In the genomic region with DNA sequence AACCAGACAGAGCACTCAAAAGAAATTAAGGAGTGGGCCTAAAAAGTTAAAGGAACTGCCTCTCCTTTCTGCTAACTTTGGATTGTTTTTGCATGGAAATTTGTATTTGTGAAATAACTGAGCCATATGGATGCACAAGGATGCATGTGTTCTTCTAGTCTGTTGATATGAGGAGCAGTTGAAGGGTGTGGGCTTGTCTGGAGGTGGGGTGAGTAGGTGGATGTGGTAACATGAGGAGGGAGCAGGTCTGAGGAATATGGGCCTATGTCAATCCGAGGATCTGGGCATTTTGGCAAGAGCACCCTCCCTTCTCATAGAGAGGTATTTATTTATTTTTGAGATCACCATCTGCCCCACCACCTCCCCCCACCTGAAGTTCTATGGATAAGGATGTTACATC, we compare ENCODE assay signal across 8 cellular contexts. TPM values are rescaled to one million over a fixed set of nuclear protein-coding genes. Genes with fewer than 3 reads are reported as not detected.
"Had no signal": no experiment of that assay in that cellular context is flagged by ENCODE, and none has a peak within 500 bp of the region (broad histone marks: within the 10 kb centered on the region; RNA-seq: fewer than 3 reads in every experiment).

No MANE protein-coding gene starts in this region.

- H3K36me3 ChIP-seq: HAP-1 had no signal

- H3K4me1 Mint-ChIP-seq: GM23338 had no signal

- H3K27ac ChIP-seq: GM23248 had no signal

- H3K9me3 ChIP-seq: HAP-1 had no signal

- H3K4me3 ChIP-seq: GM23248, GM23338, HAP-1 had no signal

- H3K4me3 Mint-ChIP-seq: GM23338, H9, HFFc6 had no signal

- H3K9me3 Mint-ChIP-seq: GM23338, H9 had no signal

- H3K27ac Mint-ChIP-seq: GM23338, H9, HFFc6 had no signal

- DNase-seq: GM23248, GOT3, H7, H9, HCEC 1CT, HFFc6 had no signal

- H3K9ac ChIP-seq: GM23248 had no signal

- H3K4me1 ChIP-seq: HAP-1 had no signal

RNA-seq across cellular contexts. Expression of a gene that starts 13.4 kb away (rescaled TPM):
- total RNA-seq: GM23248, HFFc6 had no signal
- polyA plus RNA-seq: GM23248 had no signal
